ENCODE assay signal across 11 cellular contexts in the genomic region with DNA sequence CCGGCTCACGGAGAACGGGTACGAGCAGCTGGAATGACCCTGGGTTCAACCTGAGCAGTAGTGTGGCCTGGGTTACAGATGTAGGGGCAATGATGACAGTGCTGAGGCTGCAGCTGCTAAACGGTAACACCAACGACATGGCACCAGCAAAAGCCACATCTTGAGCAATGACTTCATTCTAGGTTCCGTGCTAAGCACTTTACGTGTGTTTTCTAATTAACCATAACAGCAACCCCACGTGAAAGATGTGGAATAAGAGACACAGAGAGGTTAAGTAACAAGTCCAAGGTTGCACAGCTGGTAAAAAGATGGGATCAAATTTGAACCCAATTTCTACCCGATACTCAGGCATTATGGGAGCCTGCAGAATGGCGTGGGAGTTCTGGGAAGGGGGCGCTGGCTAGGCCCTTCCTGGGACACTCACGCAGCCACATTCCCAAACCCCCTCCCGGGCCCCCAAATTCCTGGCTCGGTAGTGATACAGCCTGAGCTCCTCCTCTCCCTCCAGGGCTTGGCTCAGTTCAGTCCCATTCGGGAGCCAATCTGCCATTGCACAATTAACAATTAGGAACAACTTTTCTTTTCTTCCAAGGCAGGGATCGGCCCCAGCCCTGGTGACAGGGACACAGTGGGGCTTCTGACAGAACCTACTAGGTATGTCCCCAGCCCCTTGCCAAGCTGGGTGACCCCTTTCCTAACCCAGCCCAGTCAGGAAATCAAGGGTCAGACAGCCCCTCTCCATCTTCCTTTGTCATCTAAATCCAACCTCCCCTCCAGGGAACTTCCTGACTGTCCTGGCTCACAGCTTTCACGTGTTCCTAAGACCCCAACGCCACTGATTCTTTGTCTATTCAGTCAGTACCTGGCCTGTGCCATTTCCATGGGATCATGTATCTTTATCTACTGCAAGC. TPM values are rescaled to one million over a fixed set of nuclear protein-coding genes. Genes with fewer than 3 reads are reported as not detected.
DNase-seq lines count a peak whose midpoint lies in the region; ATAC-seq and TF ChIP-seq lines count a peak whose summit lies in the region.
"Had no signal": no experiment of that assay in that cellular context is flagged by ENCODE, and none has a peak within 500 bp of the region (broad histone marks: within the 10 kb centered on the region; RNA-seq: fewer than 3 reads in every experiment).

No MANE protein-coding gene starts in this region.

- peak overlapping the region in 1 of 2 experiments; percentile 60; a peak in 2 of 5 replicates for H3K4me3 Mint-ChIP-seq in H9

- H4K8ac ChIP-seq in H9 (replicated peaks; ENCODE audit: insufficient read length, low read depth, low read length), result no peak overlapping the region

- no peak overlapping the region for H2BK20ac ChIP-seq in H9 (ENCODE audit: low read depth, low read length, poor library complexity, severe bottlenecking)

- H3K4me1 ChIP-seq in H9 (ENCODE audit: insufficient read depth, low read length) (peaks cover 15% of the 10 kb centered on the region; the same call in 1 of the 2 replicates), adipocyte (ENCODE audit: control insufficient read depth, insufficient read depth, low read length) (peaks cover 76% of the 10 kb centered on the region), right cardiac atrium (ENCODE audit: control insufficient read depth, insufficient read depth, low read length) (peaks cover 18% of the 10 kb centered on the region), gastrocnemius medialis (peaks cover 8 to 20% of the 10 kb centered on the region in 2 donors)

- DNase-seq in H9, result no peak
- peak; percentile 79 for DNase-seq in adipocyte (ENCODE audit: low read depth)
- DNase-seq in right cardiac atrium, result peak; percentile 74 to 88 (median 84)
- peak in 1 of 2 donors; percentile 63 for DNase-seq in gastrocnemius medialis
- no peak for DNase-seq in DMS79 treated with DMSO at 0.1 percent for 48 hours (lab: John Stamatoyannopoulos, UW)
- no peak for DNase-seq in NCI-H2081 (lab: John Stamatoyannopoulos, UW)
- DNase-seq in RKO (ENCODE audit: low spot score), result no peak
- DNase-seq: amniotic stem cell, NCI-H146, OCI-M1 had no signal

- H2BK15ac ChIP-seq in H9 (ENCODE audit: low read depth, low read length), result no peak overlapping the region

- ATAC-seq in right cardiac atrium, result peak; percentile 10 to 50
- ATAC-seq in gastrocnemius medialis, result peak in 1 of 2 donors; percentile 29
- ATAC-seq in GM19023 (IDR thresholded peaks at IDR 0.05; ENCODE audit: unreplicated experiment), result no peak

- H3K27me3 Mint-ChIP-seq in H9 (ENCODE audit: low read depth), result no peaks in the 10 kb centered on the region

- H3K18ac ChIP-seq in H9 (ENCODE audit: insufficient read length, low read depth, low read length), result peak overlapping the region; percentile 73

- no peak overlapping the region; the same call in 1 of the 2 replicates for H3K14ac ChIP-seq in H9 (ENCODE audit: insufficient read depth, low read length)

- no peak overlapping the region for H2BK12ac ChIP-seq in H9 (ENCODE audit: insufficient read length, low read depth, low read length)

- H2BK5ac ChIP-seq in H9 (ENCODE audit: insufficient read length, low read length), result no peak overlapping the region

- no peak overlapping the region; the same call in 1 of the 2 replicates for H3K4ac ChIP-seq in H9 (ENCODE audit: low read depth, low read length)

- intact Hi-C loops in right cardiac atrium (cut with DNase I) (no loop called here), gastrocnemius medialis (cut with DNase I; ENCODE audit: low total_unique reads) (no loop called here)

- no peak overlapping the region for H3K56ac ChIP-seq in H9 (ENCODE audit: insufficient read length, low read depth, low read length)

- in situ Hi-C loops in gastrocnemius medialis (cut with MboI; ENCODE audit: low sequenced_read_pairs in 4 of 4), result no loop called here

- H3K4me3 ChIP-seq in adipocyte (ENCODE audit: low read length), result peak overlapping the region; percentile 47
- no peak overlapping the region for H3K4me3 ChIP-seq in right cardiac atrium (ENCODE audit: low read length)
- H3K4me3 ChIP-seq in gastrocnemius medialis, result no peak overlapping the region

- H3K27ac ChIP-seq in H9 (ENCODE audit: insufficient read length, low read depth, low read length), result peak overlapping the region; percentile 69
- H3K27ac ChIP-seq in right cardiac atrium (ENCODE audit: low read length), result peak overlapping the region; percentile 59
- H3K27ac ChIP-seq in gastrocnemius medialis, result peak overlapping the region; percentile 36 to 82 (median 78)

- H3K27ac Mint-ChIP-seq in H9, result peak overlapping the region; percentile 63 to 93 (median 83); a peak in 6 of 7 replicates

- no peak overlapping the region for H3K23ac ChIP-seq in H9 (ENCODE audit: insufficient read length, low read depth, low read length)

- H3K9me3 ChIP-seq in H9 (ENCODE audit: control insufficient read depth, low read depth, low read length) (no peaks in the 10 kb centered on the region), adipocyte (ENCODE audit: control insufficient read depth, low read length) (no peaks in the 10 kb centered on the region), right cardiac atrium (ENCODE audit: control insufficient read depth, low read length) (no peaks in the 10 kb centered on the region), gastrocnemius medialis (no peaks in the 10 kb centered on the region)

- H3K79me1 ChIP-seq in H9 (ENCODE audit: insufficient read depth, low read depth, low read length, poor library complexity, severe bottlenecking), result no peaks in the 10 kb centered on the region

- peaks cover 50 to 61% of the 10 kb centered on the region in 2 experiments for H3K4me1 Mint-ChIP-seq in H9

- H3K36me3 ChIP-seq in adipocyte (ENCODE audit: control insufficient read depth, insufficient read depth, low read length, severe bottlenecking), result no peaks in the 10 kb centered on the region
- H3K36me3 ChIP-seq in gastrocnemius medialis, result no peaks in the 10 kb centered on the region

- no peak overlapping the region for H3T11ph ChIP-seq in H9 (ENCODE audit: low read length)

- no peak overlapping the region for H2BK120ac ChIP-seq in H9 (ENCODE audit: low read depth, low read length, poor library complexity, severe bottlenecking)

- H3K23me2 ChIP-seq in H9 (ENCODE audit: insufficient read length, low read depth, low read length, poor library complexity, severe bottlenecking), result no peaks in the 10 kb centered on the region

- H3K36me3 Mint-ChIP-seq in H9 (ENCODE audit: insufficient read depth in 1 of 3, low read depth in 3 of 3), result peaks cover 3 to 5% (median 4%) of the 10 kb centered on the region in 3 experiments; a peak in 6 of 7 replicates

- peaks cover 0 to 3% of the 10 kb centered on the region in 2 experiments; a peak in 2 of 5 replicates for H3K9me3 Mint-ChIP-seq in H9

- TF ChIP-seq POLR2A in gastrocnemius medialis (IDR thresholded peaks at IDR 0.05), result no peak

- H3K27me3 ChIP-seq in H9 (ENCODE audit: insufficient read depth, low read length) (no peaks in the 10 kb centered on the region), adipocyte (replicated peaks; ENCODE audit: control insufficient read depth, insufficient read depth, low read length) (no peaks in the 10 kb centered on the region), right cardiac atrium (ENCODE audit: control insufficient read depth, insufficient read depth) (no peaks in the 10 kb centered on the region), gastrocnemius medialis (no peaks in the 10 kb centered on the region)

- H4K20me1 ChIP-seq in H9 (ENCODE audit: control insufficient read depth, insufficient read depth, insufficient read length), result no peaks in the 10 kb centered on the region

- H3K79me2 ChIP-seq in H9 (ENCODE audit: insufficient read depth, low read length), result no peaks in the 10 kb centered on the region

- no peak overlapping the region for H4K5ac ChIP-seq in H9 (ENCODE audit: insufficient read length, low read depth, low read length)

- no CpG with 5 or more reads among the region's 19 CpGs for WGBS in H9 (ENCODE audit: extremely low coverage, insufficient read length, low lambda C conversion rate)
- WGBS in right cardiac atrium, result 52% methylated on average over 19 of the region's 19 CpGs

- H2AK5ac ChIP-seq in H9 (ENCODE audit: insufficient read length, low read length), result no peak overlapping the region

- H4K91ac ChIP-seq in H9 (ENCODE audit: insufficient read length, low read depth, low read length), result no peak overlapping the region

- H3K9ac ChIP-seq in H9 (ENCODE audit: extremely low read depth, insufficient read length, low read length) (peak overlapping the region; percentile 9), adipocyte (ENCODE audit: low read length) (peak overlapping the region; percentile 63)

- no peak overlapping the region for H3K4me2 ChIP-seq in H9 (ENCODE audit: insufficient read depth, insufficient read length, low read length)

- H2AFZ ChIP-seq in H9 (ENCODE audit: low read length), result no peak overlapping the region

- no peak for TF ChIP-seq CTCF in H9 (conservative IDR thresholded peaks at IDR 0.05)
- TF ChIP-seq CTCF in gastrocnemius medialis (IDR thresholded peaks at IDR 0.05 in 4 of 5, conservative IDR thresholded peaks at IDR 0.05 in 1 of 5), result no peak

RNA-seq across cellular contexts. Expression of a gene that starts 23.9 kb away (rescaled TPM):
- total RNA-seq in H9 (2021) (27.7 and 31.1 TPM in 2 replicates), right cardiac atrium (100 to 1,000 TPM in 3 of 4 donors, 10 to 100 TPM in 1; 99.1 to 158 (median 114) TPM), gastrocnemius medialis (10 to 100 TPM; 17.1 to 39.9 (median 26.7) TPM)
- polyA plus RNA-seq in right cardiac atrium, result 76.2 TPM

Comparison
In these comparisons a context has a peak if more than half of its experiments do, and no peak if none do; other contexts are left out.
1. DNase-seq: peak in adipocyte (single experiment) and right cardiac atrium (3 of 3); none in H9 (single experiment), DMS79 treated with DMSO at 0.1 percent for 48 hours (single experiment), NCI-H2081 (0 of 2) and RKO (single experiment).
2. Peak in every context shown above with its lines, with median percentiles within 50 percentile points of each other: H3K27ac ChIP-seq.